20 cellular contexts compared by ENCODE assay signal in genomic region chr15:52360229-52361203, GRCh38.
DNase-seq lines count a peak whose midpoint lies in the region; ATAC-seq and TF ChIP-seq lines count a peak whose summit lies in the region.
"Had no signal": no experiment of that assay in that cellular context is flagged by ENCODE, and none has a peak within 500 bp of the region (broad histone marks: within the 10 kb centered on the region; RNA-seq: fewer than 3 reads in every experiment).

No MANE protein-coding gene starts in this region.

- no peak overlapping the region for H4K5ac ChIP-seq in H9 (ENCODE audit: insufficient read length, low read depth, low read length)

- H3K27me3 Mint-ChIP-seq in H9 (ENCODE audit: low read depth) (no peaks in the 10 kb centered on the region), chondrocyte (ENCODE audit: low read depth) (no peaks in the 10 kb centered on the region)
- H3K27me3 Mint-ChIP-seq: CD8-positive, alpha-beta memory T cell; stimulated activated naive CD8-positive, alpha-beta T cell treated with anti-CD3 and anti-CD28 coated beads, Interleukin-15, amount 100 ng/mL, for 72 hours had no signal

- peaks cover 1 to 18% (median 14%) of the 10 kb centered on the region in 3 experiments; a peak in 5 of 7 replicates for H3K36me3 Mint-ChIP-seq in H9 (ENCODE audit: insufficient read depth in 1 of 3, low read depth in 3 of 3)
- H3K36me3 Mint-ChIP-seq in stimulated activated effector memory CD8-positive, alpha-beta T cell treated with anti-CD3 and anti-CD28 coated beads, Interleukin-12 subunit alpha, Interleukin-12 subunit beta, amount 100 ng/mL, for 72 hours = peaks cover 38% of the 10 kb centered on the region
- H3K36me3 Mint-ChIP-seq in chondrocyte (ENCODE audit: low read depth) = peaks cover 30% of the 10 kb centered on the region

- H2BK120ac ChIP-seq in H9 (ENCODE audit: low read depth, low read length, poor library complexity, severe bottlenecking) = no peak overlapping the region

- peak overlapping the region in 2 of 3 experiments; percentile 45 to 69; a peak in 2 of 7 replicates for H3K27ac Mint-ChIP-seq in H9
- H3K27ac Mint-ChIP-seq in stimulated activated effector memory CD8-positive, alpha-beta T cell treated with anti-CD3 and anti-CD28 coated beads, Interleukin-12 subunit alpha, Interleukin-12 subunit beta, amount 100 ng/mL, for 72 hours = peak overlapping the region; percentile 4
- no peak overlapping the region for H3K27ac Mint-ChIP-seq in chondrocyte (ENCODE audit: unreplicated experiment)
- H3K27ac Mint-ChIP-seq: stimulated activated naive CD8-positive, alpha-beta T cell treated with anti-CD3 and anti-CD28 coated beads, Interleukin-15, amount 100 ng/mL, for 72 hours had no signal

- H3K9me3 ChIP-seq in H9 (ENCODE audit: control insufficient read depth, low read depth, low read length) (no peaks in the 10 kb centered on the region), WERI-Rb-1 (ENCODE audit: severe bottlenecking) (no peaks in the 10 kb centered on the region), thyroid gland (no peaks in the 10 kb centered on the region)
- H3K9me3 ChIP-seq: adrenal gland had no signal

- intact Hi-C loops in thyroid gland (cut with DNase I) = no loop called here

- no peak overlapping the region for H4K8ac ChIP-seq in H9 (replicated peaks; ENCODE audit: insufficient read length, low read depth, low read length)

- TF ChIP-seq POLR2A in thyroid gland (IDR thresholded peaks at IDR 0.05) = no peak

- no peak overlapping the region for H4K91ac ChIP-seq in H9 (ENCODE audit: insufficient read length, low read depth, low read length)

- H3K23me2 ChIP-seq in H9 (ENCODE audit: insufficient read length, low read depth, low read length, poor library complexity, severe bottlenecking) = no peaks in the 10 kb centered on the region

- H4K20me1 ChIP-seq in H9 (ENCODE audit: control insufficient read depth, insufficient read depth, insufficient read length) = no peaks in the 10 kb centered on the region

- H3K4me3 ChIP-seq in WERI-Rb-1 (ENCODE audit: low read depth, low read length) (no peak overlapping the region), thyroid gland (replicated peaks in 1 of 3) (no peak overlapping the region)
- H3K4me3 ChIP-seq: adrenal gland had no signal

- no peak overlapping the region for H3K4me2 ChIP-seq in H9 (ENCODE audit: insufficient read depth, insufficient read length, low read length)

- no peaks in the 10 kb centered on the region for H3K9me3 Mint-ChIP-seq in H9
- H3K9me3 Mint-ChIP-seq in stimulated activated effector memory CD8-positive, alpha-beta T cell treated with anti-CD3 and anti-CD28 coated beads, Interleukin-12 subunit alpha, Interleukin-12 subunit beta, amount 100 ng/mL, for 72 hours = no peaks in the 10 kb centered on the region
- no peaks in the 10 kb centered on the region for H3K9me3 Mint-ChIP-seq in chondrocyte (ENCODE audit: low read depth)
- H3K9me3 Mint-ChIP-seq: CD8-positive, alpha-beta memory T cell; stimulated activated naive CD8-positive, alpha-beta T cell treated with anti-CD3 and anti-CD28 coated beads, Interleukin-15, amount 100 ng/mL, for 72 hours had no signal

- H3K14ac ChIP-seq in H9 (ENCODE audit: insufficient read depth, low read length) = no peak overlapping the region

- H3K9ac ChIP-seq in H9 (ENCODE audit: extremely low read depth, insufficient read length, low read length) = no peak overlapping the region

- ATAC-seq in stimulated activated effector memory CD8-positive, alpha-beta T cell treated with anti-CD3 and anti-CD28 coated beads, Interleukin-12 subunit alpha, Interleukin-12 subunit beta, amount 100 ng/mL, for 72 hours = no peak
- ATAC-seq in GM18861 (IDR thresholded peaks at IDR 0.05; ENCODE audit: unreplicated experiment) = no peak
- ATAC-seq: stimulated activated naive CD8-positive, alpha-beta T cell treated with anti-CD3 and anti-CD28 coated beads, Interleukin-15, amount 100 ng/mL, for 72 hours had no signal

- H3T11ph ChIP-seq in H9 (ENCODE audit: low read length) = no peak overlapping the region

- no peak overlapping the region for H2AFZ ChIP-seq in H9 (ENCODE audit: low read length)

- H3K4ac ChIP-seq in H9 (ENCODE audit: low read depth, low read length) = no peak overlapping the region

- no peaks in the 10 kb centered on the region for H3K79me2 ChIP-seq in H9 (ENCODE audit: insufficient read depth, low read length)

- no peak overlapping the region for H2BK5ac ChIP-seq in H9 (ENCODE audit: insufficient read length, low read length)

- H2BK12ac ChIP-seq in H9 (ENCODE audit: insufficient read length, low read depth, low read length) = no peak overlapping the region

- H3K56ac ChIP-seq in H9 (ENCODE audit: insufficient read length, low read depth, low read length) = no peak overlapping the region

- H3K4me3 Mint-ChIP-seq in H9 = no peak overlapping the region
- no peak overlapping the region for H3K4me3 Mint-ChIP-seq in stimulated activated effector memory CD8-positive, alpha-beta T cell treated with anti-CD3 and anti-CD28 coated beads, Interleukin-12 subunit alpha, Interleukin-12 subunit beta, amount 100 ng/mL, for 72 hours
- H3K4me3 Mint-ChIP-seq in chondrocyte (ENCODE audit: unreplicated experiment) = no peak overlapping the region
- H3K4me3 Mint-ChIP-seq: CD8-positive, alpha-beta memory T cell; stimulated activated naive CD8-positive, alpha-beta T cell treated with anti-CD3 and anti-CD28 coated beads, Interleukin-15, amount 100 ng/mL, for 72 hours had no signal

- H3K36me3 ChIP-seq in WERI-Rb-1 (no peaks in the 10 kb centered on the region), thyroid gland (no peaks in the 10 kb centered on the region)
- H3K36me3 ChIP-seq: adrenal gland had no signal

- H3K4me1 Mint-ChIP-seq in H9 = peaks cover 4 to 5% of the 10 kb centered on the region in 2 experiments; a peak in 3 of 4 replicates
- H3K4me1 Mint-ChIP-seq in stimulated activated effector memory CD8-positive, alpha-beta T cell treated with anti-CD3 and anti-CD28 coated beads, Interleukin-12 subunit alpha, Interleukin-12 subunit beta, amount 100 ng/mL, for 72 hours = no peaks in the 10 kb centered on the region
- peaks cover 7% of the 10 kb centered on the region for H3K4me1 Mint-ChIP-seq in chondrocyte (ENCODE audit: low read depth)
- H3K4me1 Mint-ChIP-seq: CD8-positive, alpha-beta memory T cell; stimulated activated naive CD8-positive, alpha-beta T cell treated with anti-CD3 and anti-CD28 coated beads, Interleukin-15, amount 100 ng/mL, for 72 hours had no signal

- H3K27ac ChIP-seq in H9 (ENCODE audit: insufficient read length, low read depth, low read length) (no peak overlapping the region), WERI-Rb-1 (peak overlapping the region; percentile 38), thyroid gland (peak overlapping the region in 1 of 3 donors; percentile 34)
- H3K27ac ChIP-seq: adrenal gland had no signal

- H3K27me3 ChIP-seq in H9 (ENCODE audit: insufficient read depth, low read length) (no peaks in the 10 kb centered on the region), WERI-Rb-1 (ENCODE audit: insufficient read depth, low read depth, severe bottlenecking) (no peaks in the 10 kb centered on the region), thyroid gland (no peaks in the 10 kb centered on the region)
- H3K27me3 ChIP-seq: adrenal gland had no signal

- no peak overlapping the region for H2AK5ac ChIP-seq in H9 (ENCODE audit: insufficient read length, low read length)

- DNase-seq in H9 (no peak), WERI-Rb-1 (peak; percentile 14), globus pallidus (ENCODE audit: low spot score) (peak; percentile 72), chondrocyte (ENCODE audit: low spot score) (no peak), thyroid gland (no peak)
- no peak for DNase-seq in stimulated activated effector memory CD8-positive, alpha-beta T cell treated with anti-CD3 and anti-CD28 coated beads, Interleukin-12 subunit alpha, Interleukin-12 subunit beta, amount 100 ng/mL, for 72 hours (ENCODE audit: low spot score in 2 of 2)
- DNase-seq: activated CD4-positive, alpha-beta T cell treated with anti-CD3 and anti-CD28 coated beads for 48 hours; activated effector memory CD4-positive, alpha-beta T cell treated with anti-CD3 and anti-CD28 coated beads, Interleukin-2, amount 50 U/mL, for 16 hours; adrenal gland; CD8-positive, alpha-beta memory T cell; DMS79 treated with DMSO at 0.1 percent for 48 hours; effector CD4-positive, alpha-beta T cell; Karpas-422; NCI-H1092 treated with DMSO at 0.1 percent for 48 hours; NCI-H2029 treated with DMSO at 0.1 percent for 48 hours; NCI-H510A; stimulated activated CD4-positive, alpha-beta T cell treated with anti-CD3 and anti-CD28 coated beads, Interleukin-2, amount 100 ng/mL, for 24 hours; stimulated activated naive CD8-positive, alpha-beta T cell treated with anti-CD3 and anti-CD28 coated beads, Interleukin-15, amount 100 ng/mL, for 72 hours; SW 1271 had no signal

- H2BK20ac ChIP-seq in H9 (ENCODE audit: low read depth, low read length, poor library complexity, severe bottlenecking) = no peak overlapping the region

- no peak overlapping the region for H3K23ac ChIP-seq in H9 (ENCODE audit: insufficient read length, low read depth, low read length)

- WGBS in H9 (ENCODE audit: extremely low coverage, insufficient read length, low lambda C conversion rate) = no CpG with 5 or more reads among the region's 9 CpGs
- 85 to 87% methylated on average over 9 of the region's 9 CpGs for WGBS in thyroid gland, 2 donors

- TF ChIP-seq CTCF in H9 (conservative IDR thresholded peaks at IDR 0.05) (no peak), WERI-Rb-1 (IDR thresholded peaks at IDR 0.05; ENCODE audit: low read depth, low read length) (no peak), chondrocyte (IDR thresholded peaks at IDR 0.05) (no peak), thyroid gland (IDR thresholded peaks at IDR 0.05) (no peak)

- no peak overlapping the region for H3K18ac ChIP-seq in H9 (ENCODE audit: insufficient read length, low read depth, low read length)

- no peaks in the 10 kb centered on the region for H3K79me1 ChIP-seq in H9 (ENCODE audit: insufficient read depth, low read depth, low read length, poor library complexity, severe bottlenecking)

- H2BK15ac ChIP-seq in H9 (ENCODE audit: low read depth, low read length) = no peak overlapping the region

- H3K4me1 ChIP-seq in H9 (ENCODE audit: insufficient read depth, low read length) (no peaks in the 10 kb centered on the region), thyroid gland (no peaks in the 10 kb centered on the region)
- H3K4me1 ChIP-seq: adrenal gland had no signal

Comparison
In these comparisons a context has a peak if more than half of its experiments do, and no peak if none do; other contexts are left out.
1. DNase-seq: peak in WERI-Rb-1 (single experiment) and globus pallidus (single experiment); none in H9 (single experiment), stimulated activated effector memory CD8-positive, alpha-beta T cell treated with anti-CD3 and anti-CD28 coated beads, Interleukin-12 subunit alpha, Interleukin-12 subunit beta, amount 100 ng/mL, for 72 hours (0 of 2), chondrocyte (single experiment) and thyroid gland (0 of 2).